ENCODE assay signal across 18 cellular contexts in genomic region chr6:52834481-52834880, GRCh38.
DNase-seq lines count a peak whose midpoint lies in the region; TF ChIP-seq lines count a peak whose summit lies in the region.
"Had no signal": no experiment of that assay in that cellular context is flagged by ENCODE, and none has a peak within 500 bp of the region (broad histone marks: within the 10 kb centered on the region; RNA-seq: fewer than 3 reads in every experiment).

No MANE protein-coding gene starts in this region.

- TF ChIP-seq CTCF in AG09309 (IDR thresholded peaks at IDR 0.05; ENCODE audit: control insufficient read depth, insufficient read depth, low read depth, low read length, missing control alignments) = no peak
- TF ChIP-seq CTCF in fibroblast of mammary gland (conservative IDR thresholded peaks at IDR 0.05; ENCODE audit: control insufficient read depth, insufficient read depth, low read depth, low read length) = no peak

- no peak overlapping the region for H3K4me3 ChIP-seq in AG09309 (ENCODE audit: control insufficient read depth, low read depth, low read length)
- no peak overlapping the region for H3K4me3 ChIP-seq in fibroblast of mammary gland (ENCODE audit: control insufficient read depth, low read depth, low read length)
- H3K4me3 ChIP-seq: A549, HAP-1, K562 had no signal

- DNase-seq in AG09309 (ENCODE audit: low read depth) (peak; percentile 20), GM04504 (ENCODE audit: low read depth) (peak; percentile 56), NCI-H226 (peak; percentile 3), fibroblast of mammary gland (ENCODE audit: low read depth) (peak; percentile 75), NK-92 (lab: John Stamatoyannopoulos, UW; ENCODE audit: unreplicated experiment) (no peak), pons (ENCODE audit: low spot score) (no peak), Kasumi-1 (lab: John Stamatoyannopoulos, UW) (no peak)
- DNase-seq in activated CD4-positive, CD25-positive, alpha-beta regulatory T cell (lab: John Stamatoyannopoulos, UW) = no peak
- DNase-seq: BE2C; CD4-positive, alpha-beta memory T cell; DMS79; GF-D8; NCI-H187 treated with DMSO at 0.1 percent for 48 hours; NCI-H82; SIG-M5 had no signal

Comparison
In these comparisons a context has a peak if more than half of its experiments do, and no peak if none do; other contexts are left out.
1. DNase-seq: peak in AG09309 (single experiment), GM04504 (single experiment), NCI-H226 (single experiment) and fibroblast of mammary gland (single experiment); none in activated CD4-positive, CD25-positive, alpha-beta regulatory T cell (0 of 4), NK-92 (single experiment), pons (single experiment) and Kasumi-1 (0 of 2).